ENCODE assay signal across 8 cellular contexts in genomic region chr14:23567186-23568020, GRCh38. TPM values are rescaled to one million over a fixed set of nuclear protein-coding genes. Genes with fewer than 3 reads are reported as not detected.
A peak's percentile ranks its signal among the peaks of the same experiment; 100 is the strongest.
DNase-seq lines count a peak whose midpoint lies in the region; ATAC-seq, FAIRE-seq and TF ChIP-seq lines count a peak whose summit lies in the region.

TSS of gene AP1G2 (minus strand) at chr14:23567791. CDS start at chr14:23567314, 477 bp downstream.

- peak; percentile 92 for DNase-seq in GM12892 (ENCODE audit: insufficient read length)
- peak; percentile 94 for DNase-seq in NCI-H146 (lab: John Stamatoyannopoulos, UW)
- DNase-seq in adrenal gland, result peak; percentile 87 to 93 (median 91)
- DNase-seq in left ventricle myocardium inferior, result peak; percentile 86
- DNase-seq in renal cortical epithelial cell (ENCODE audit: low read depth), result peak; percentile 65
- DNase-seq in aorta, result peak; percentile 91 to 92

- peak within 1 kb of the TSS in 3 of 5 donors; percentile 66 to 80 (median 73) for H3K27ac ChIP-seq in adrenal gland
- H3K27ac ChIP-seq in left ventricle myocardium inferior (replicated peaks), result peak within 1 kb of the TSS; percentile 78
- no peak within 1 kb of the TSS for H3K27ac ChIP-seq in aorta (ENCODE audit: low read depth in 1 of 2, low read length in 2 of 2)

- FAIRE-seq in GM12892 (lab: Jason Lieb, UNC), result peak; percentile 92

- 1 to 2% (median 1%) methylated on average over 39 to 53 of the region's 53 CpGs for WGBS in adrenal gland, 4 donors
- 3 to 4% methylated on average over 53 of the region's 53 CpGs for WGBS in aorta, 2 donors

- H3K4me3 ChIP-seq in adrenal gland (peak within 1 kb of the TSS in 3 of 4 donors; percentile 41 to 69 (median 61)), left ventricle myocardium inferior (peak within 1 kb of the TSS; percentile 80), aorta (ENCODE audit: low read length in 2 of 2) (peak within 1 kb of the TSS; percentile 14 to 43)

- ATAC-seq in HG02798 (IDR thresholded peaks at IDR 0.05; ENCODE audit: poor library complexity, unreplicated experiment) (peak; percentile 93), aorta (ENCODE audit: low FRiP score) (peak; percentile 80)

- H3K27me3 ChIP-seq in adrenal gland, result no peaks in the 10 kb centered on the region
- peaks cover 13% of the 10 kb centered on the region for H3K27me3 ChIP-seq in left ventricle myocardium inferior (ENCODE audit: low read depth)
- H3K27me3 ChIP-seq in aorta (ENCODE audit: control insufficient read depth in 1 of 2, insufficient read depth in 2 of 2, low read length in 1 of 2), result no peaks in the 10 kb centered on the region

- peaks cover 0 to 13% of the 10 kb centered on the region in 2 donors for H3K36me3 ChIP-seq in adrenal gland (replicated peaks in 1 of 2)
- no peaks in the 10 kb centered on the region for H3K36me3 ChIP-seq in left ventricle myocardium inferior
- H3K36me3 ChIP-seq in aorta (ENCODE audit: control insufficient read depth in 1 of 2, insufficient read depth in 2 of 2, low read length in 1 of 2), result no peaks in the 10 kb centered on the region

- intact Hi-C loops in T-helper 1 cell treated with Interleukin-12 subunit alpha and Interleukin-12 subunit beta and Interleukin-4 antibody, amounts not matched to agents 30 ng/mL and 1 ng/mL, for 36 hours (cut with micrococcal nuclease), result loop anchor here (1.0 kb wide), 3 partner anchors 11 to 98 kb away; partner anchors contain the start of genes NGDN, THTPA and ZFHX2
- intact Hi-C loops in adrenal gland (cut with DNase I), result loop anchor here (10.0 kb wide), 2 partner anchors 233 to 243 kb away; partner anchors contain the start of gene PABPN1 (in 1 of the 2)
- intact Hi-C loops in left ventricle myocardium inferior (cut with micrococcal nuclease), result no loop called here
- intact Hi-C loops in aorta (cut with DNase I), result loop anchor here (10.0 kb wide), 2 partner anchors 243 to 303 kb away; partner anchors contain the start of gene PABPN1 (in 1 of the 2)

- H3K4me1 ChIP-seq in adrenal gland (replicated peaks in 1 of 2) (peaks cover 0 to 16% of the 10 kb centered on the region in 2 donors), left ventricle myocardium inferior (peaks cover 19% of the 10 kb centered on the region), aorta (ENCODE audit: control insufficient read depth in 1 of 2, insufficient read depth in 2 of 2, low read length in 2 of 2) (no peaks in the 10 kb centered on the region)

- peak; percentile 87 for TF ChIP-seq POLR2A in GM12892 (IDR thresholded peaks at IDR 0.05; ENCODE audit: low read depth, low read length)
- peak in 1 of 2 donors; percentile 22 for TF ChIP-seq POLR2A in adrenal gland (IDR thresholded peaks at IDR 0.05)

- H3K9me3 ChIP-seq in adrenal gland (replicated peaks in 1 of 3) (no peaks in the 10 kb centered on the region), left ventricle myocardium inferior (replicated peaks) (no peaks in the 10 kb centered on the region), aorta (ENCODE audit: control insufficient read depth, low read length) (no peaks in the 10 kb centered on the region)

- no peak for TF ChIP-seq CTCF in adrenal gland (IDR thresholded peaks at IDR 0.05)
- TF ChIP-seq CTCF in left ventricle myocardium inferior (IDR thresholded peaks at IDR 0.05; ENCODE audit: borderline replicate concordance), result no peak

RNA-seq across cellular contexts. Expression of gene AP1G2, which starts in this region (rescaled TPM):
- 84.2 TPM for polyA plus RNA-seq in GM12892 (2012; ENCODE audit: missing spikeins)
- total RNA-seq in T-helper 1 cell treated with Interleukin-12 subunit alpha and Interleukin-12 subunit beta and Interleukin-4 antibody, amounts not matched to agents 30 ng/mL and 1 ng/mL, for 36 hours, result 254 and 259 TPM in 2 replicates
- total RNA-seq in adrenal gland, result 100 to 1,000 TPM in 2 of 8 donors, 10 to 100 TPM in 6; 35.2 to 142 (median 79.5) TPM
- polyA plus RNA-seq in adrenal gland, result 100 to 1,000 TPM in 2 of 3 donors, 10 to 100 TPM in 1; 27.9 to 587 (median 285) TPM
- 10.4 TPM for total RNA-seq in left ventricle myocardium inferior
- total RNA-seq in renal cortical epithelial cell, result 51.2 and 55.9 TPM in 2 replicates
- 10 to 100 TPM; 36.9 to 78.6 TPM for total RNA-seq in aorta
- polyA plus RNA-seq in aorta, result 10 to 100 TPM; 17.5 to 75.7 TPM

Comparison
In these comparisons a context has a peak if more than half of its experiments do, and no peak if none do; other contexts are left out.
1. H3K27ac ChIP-seq: peak in adrenal gland (3 of 5) and left ventricle myocardium inferior (single experiment); none in aorta (0 of 2).
2. H3K4me3 ChIP-seq: peak in every context shown above with its lines; median percentile 80 in left ventricle myocardium inferior; 61 in adrenal gland; 28 in aorta.
3. Peak in every context shown above with its lines, with median percentiles within 50 percentile points of each other: DNase-seq.